ENCODE assay signal across 12 cellular contexts in genomic region chr12:104494816-104495158, GRCh38. TPM values are rescaled to one million over a fixed set of nuclear protein-coding genes. Genes with fewer than 3 reads are reported as not detected.
DNase-seq lines count a peak whose midpoint lies in the region; FAIRE-seq and TF ChIP-seq lines count a peak whose summit lies in the region.
"Had no signal": no experiment of that assay in that cellular context is flagged by ENCODE, and none has a peak within 500 bp of the region (broad histone marks: within the 10 kb centered on the region; RNA-seq: fewer than 3 reads in every experiment).

No MANE protein-coding gene starts in this region.

- no peaks in the 10 kb centered on the region for H4K20me1 ChIP-seq in OCI-LY1 (ENCODE audit: insufficient read depth, low read length)

- FAIRE-seq in urothelium cell line (lab: Jason Lieb, UNC) (no peak), HTR-8/SVneo (lab: Jason Lieb, UNC) (no peak)
- FAIRE-seq: bronchial epithelial cell, RCC 7860 had no signal

- DNase-seq in left ventricle myocardium inferior (no peak), right atrium auricular region (ENCODE audit: low spot score) (no peak), fibroblast of villous mesenchyme (ENCODE audit: low read depth) (peak; percentile 78), vagina (ENCODE audit: extremely low spot score in 2 of 2) (no peak), Ammon's horn (ENCODE audit: low spot score) (no peak), urothelium cell line (ENCODE audit: low spot score) (no peak), HTR-8/SVneo (ENCODE audit: insufficient read length, low spot score) (no peak)
- DNase-seq: COR-L47, midbrain had no signal

- TF ChIP-seq CTCF in left ventricle myocardium inferior (IDR thresholded peaks at IDR 0.05; ENCODE audit: borderline replicate concordance) (no peak), right atrium auricular region (IDR thresholded peaks at IDR 0.05) (no peak), OCI-LY1 (IDR thresholded peaks at IDR 0.05; ENCODE audit: low read length) (no peak), fibroblast of villous mesenchyme (IDR thresholded peaks at IDR 0.05; ENCODE audit: insufficient read depth, low read depth, low read length) (no peak), vagina (IDR thresholded peaks at IDR 0.05) (no peak)

- H3K27me3 ChIP-seq in left ventricle myocardium inferior (ENCODE audit: low read depth): no peaks in the 10 kb centered on the region
- no peaks in the 10 kb centered on the region for H3K27me3 ChIP-seq in right atrium auricular region
- H3K27me3 ChIP-seq in OCI-LY1 (ENCODE audit: insufficient read depth, low read length): no peaks in the 10 kb centered on the region
- no peaks in the 10 kb centered on the region for H3K27me3 ChIP-seq in vagina

- H3K79me2 ChIP-seq in OCI-LY1 (ENCODE audit: insufficient read depth, low read length): no peaks in the 10 kb centered on the region

- intact Hi-C loops in left ventricle myocardium inferior (cut with micrococcal nuclease) (no loop called here), vagina (cut with DNase I) (no loop called here)

- H3K4me1 ChIP-seq in left ventricle myocardium inferior (peaks cover 21% of the 10 kb centered on the region), right atrium auricular region (peaks cover 0 to 32% of the 10 kb centered on the region in 2 donors), OCI-LY1 (ENCODE audit: insufficient read depth, low read length, severe bottlenecking) (peaks cover 51% of the 10 kb centered on the region), vagina (peaks cover 40% of the 10 kb centered on the region)

- H2AFZ ChIP-seq in OCI-LY1 (ENCODE audit: low read length): no peak overlapping the region

- no peaks in the 10 kb centered on the region for H3K9me2 ChIP-seq in OCI-LY1 (ENCODE audit: low read depth, low read length)

- no peak overlapping the region for H3K9ac ChIP-seq in OCI-LY1 (ENCODE audit: low read length)

- no peaks in the 10 kb centered on the region for H3F3A ChIP-seq in OCI-LY1 (ENCODE audit: insufficient read depth, low read length)

- H3K4me3 ChIP-seq in left ventricle myocardium inferior (peak overlapping the region; percentile 8), right atrium auricular region (no peak overlapping the region), OCI-LY1 (ENCODE audit: low read depth, low read length, poor library complexity, severe bottlenecking) (no peak overlapping the region), fibroblast of villous mesenchyme (ENCODE audit: low read depth, low read length) (peak overlapping the region; percentile 1), vagina (no peak overlapping the region)

- H3K36me3 ChIP-seq in left ventricle myocardium inferior: no peaks in the 10 kb centered on the region
- H3K36me3 ChIP-seq in right atrium auricular region: no peaks in the 10 kb centered on the region
- no peaks in the 10 kb centered on the region for H3K36me3 ChIP-seq in OCI-LY1 (ENCODE audit: insufficient read depth, low read length)
- H3K36me3 ChIP-seq in vagina: no peaks in the 10 kb centered on the region

- no peak for TF ChIP-seq POLR2A in vagina (IDR thresholded peaks at IDR 0.05)

- H3K9me3 ChIP-seq in left ventricle myocardium inferior (replicated peaks) (no peaks in the 10 kb centered on the region), right atrium auricular region (no peaks in the 10 kb centered on the region), OCI-LY1 (ENCODE audit: low read length) (no peaks in the 10 kb centered on the region), vagina (no peaks in the 10 kb centered on the region)

- H3K4me2 ChIP-seq in OCI-LY1 (ENCODE audit: low read length): peak overlapping the region; percentile 39; the same call in 1 of the 2 replicates

- H3K27ac ChIP-seq in left ventricle myocardium inferior (replicated peaks) (peak overlapping the region; percentile 61), right atrium auricular region (peak overlapping the region in 1 of 2 donors; percentile 7), OCI-LY1 (ENCODE audit: low read depth, low read length, poor library complexity, severe bottlenecking) (no peak overlapping the region), vagina (peak overlapping the region; percentile 58)

RNA-seq across cellular contexts. Expression of gene CHST11, which starts 38.0 kb away (rescaled TPM):
- 6.0 TPM for total RNA-seq in left ventricle myocardium inferior
- 10 to 100 TPM in 1 of 2 donors, 1 to 10 TPM in 1; 7.8 to 11.9 TPM for total RNA-seq in right atrium auricular region
- 3.5 and 8.2 TPM in 2 replicates for total RNA-seq in fibroblast of villous mesenchyme
- total RNA-seq in vagina: 40.0 TPM

Comparison
In these comparisons a context has a peak if more than half of its experiments do, and no peak if none do; other contexts are left out.
1. H3K4me3 ChIP-seq: peak in left ventricle myocardium inferior (single experiment) and fibroblast of villous mesenchyme (single experiment); none in right atrium auricular region (0 of 2), OCI-LY1 (single experiment) and vagina (0 of 2).